ENCODE assay signal across 1 cellular context in the genomic region with DNA sequence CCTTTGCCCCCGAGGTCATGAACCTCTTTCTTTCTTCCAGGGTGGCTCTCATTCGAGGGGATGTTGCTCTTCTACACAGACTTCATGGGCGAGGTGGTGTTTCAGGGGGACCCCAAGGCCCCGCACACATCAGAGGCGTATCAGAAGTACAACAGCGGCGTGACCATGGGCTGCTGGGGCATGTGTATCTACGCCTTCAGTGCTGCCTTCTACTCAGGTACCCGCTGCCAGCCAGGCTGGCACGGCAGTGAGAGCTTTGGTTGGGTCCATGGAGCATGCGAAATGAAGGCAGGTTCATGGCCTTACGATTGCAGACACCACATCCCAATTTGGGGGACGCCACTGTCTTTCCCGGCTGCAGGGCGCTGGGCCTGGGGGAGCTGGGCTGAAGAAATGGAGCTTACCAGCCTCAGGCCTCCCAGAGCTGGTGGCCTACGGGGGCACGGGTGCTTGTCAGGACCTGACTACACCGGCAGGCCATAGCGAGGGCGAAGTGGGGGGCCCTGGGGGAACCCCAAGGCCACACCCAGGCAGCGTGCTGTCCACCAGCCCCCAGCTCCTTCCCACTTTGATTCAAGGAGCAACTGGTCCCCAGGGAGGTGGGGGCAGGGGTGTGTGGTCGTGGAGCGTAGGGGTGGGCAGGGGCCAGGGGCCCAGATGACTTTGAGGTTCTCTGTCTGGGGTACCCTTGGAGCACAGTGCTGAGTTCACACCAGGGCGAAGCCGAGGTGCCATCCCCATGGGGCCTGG.
TF ChIP-seq lines count a peak whose summit lies in the region.

No MANE protein-coding gene starts in this region.

TF ChIP-seq in H1, 55 proteins besides CTCF, POLR2A, EP300 and RAD21:
- TF ChIP-seq CEBPB (IDR thresholded peaks at IDR 0.05; ENCODE audit: low read depth, low read length) = no peak
- no peak for TF ChIP-seq HDAC2 (IDR thresholded peaks at IDR 0.05; ENCODE audit: borderline replicate concordance in 1 of 2, low read depth in 2 of 2, low read length in 2 of 2)
- no peak for TF ChIP-seq SIN3A (conservative IDR thresholded peaks at IDR 0.05 in 1 of 2, IDR thresholded peaks at IDR 0.05 in 1 of 2; ENCODE audit: low read depth in 1 of 2, low read length in 2 of 2)
- no peak for TF ChIP-seq BCL11A (IDR thresholded peaks at IDR 0.05; ENCODE audit: low read depth in 2 of 2, low read length in 2 of 2)
- TF ChIP-seq EGR1 (IDR thresholded peaks at IDR 0.05; ENCODE audit: borderline replicate concordance, low read depth, low read length) = no peak
- no peak for TF ChIP-seq CTBP2 (IDR thresholded peaks at IDR 0.05; ENCODE audit: borderline replicate concordance, insufficient read depth, insufficient read length, low read length)
- TF ChIP-seq, protein P1, sequence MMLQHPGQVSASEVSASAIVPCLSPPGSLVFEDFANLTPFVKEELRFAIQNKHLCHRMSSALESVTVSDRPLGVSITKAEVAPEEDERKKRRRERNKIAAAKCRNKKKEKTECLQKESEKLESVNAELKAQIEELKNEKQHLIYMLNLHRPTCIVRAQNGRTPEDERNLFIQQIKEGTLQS (IDR thresholded peaks at IDR 0.05; ENCODE audit: insufficient read depth, low read depth, low read length) = no peak
- TF ChIP-seq CBX5 (IDR thresholded peaks at IDR 0.05; ENCODE audit: low read depth, low read length) = no peak
- TF ChIP-seq TAF1 (IDR thresholded peaks at IDR 0.05; ENCODE audit: low read depth, low read length) = no peak
- TF ChIP-seq TAF7 (optimal IDR thresholded peaks at IDR 0.05; ENCODE audit: borderline replicate concordance, low read depth, low read length) = no peak
- no peak for TF ChIP-seq ATF2 (IDR thresholded peaks at IDR 0.05; ENCODE audit: low read length)
- no peak for TF ChIP-seq MAFK (IDR thresholded peaks at IDR 0.05; ENCODE audit: low read depth, low read length)
- TF ChIP-seq, protein P2, sequence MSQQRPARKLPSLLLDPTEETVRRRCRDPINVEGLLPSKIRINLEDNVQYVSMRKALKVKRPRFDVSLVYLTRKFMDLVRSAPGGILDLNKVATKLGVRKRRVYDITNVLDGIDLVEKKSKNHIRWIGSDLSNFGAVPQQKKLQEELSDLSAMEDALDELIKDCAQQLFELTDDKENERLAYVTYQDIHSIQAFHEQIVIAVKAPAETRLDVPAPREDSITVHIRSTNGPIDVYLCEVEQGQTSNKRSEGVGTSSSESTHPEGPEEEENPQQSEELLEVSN (IDR thresholded peaks at IDR 0.05) = no peak
